1 cellular context compared by ENCODE assay signal in genomic region chr18:71398530-71398929, GRCh38.
TF ChIP-seq lines count a peak whose summit lies in the region.

No MANE protein-coding gene starts in this region.

TF ChIP-seq in GM23338, 12 proteins besides CTCF, POLR2A, EP300 and RAD21 (continued from another document):
- TF ChIP-seq ZNF462 (CRISPR knock-in tag; IDR thresholded peaks at IDR 0.05) (no peak), JUNB (IDR thresholded peaks at IDR 0.05; ENCODE audit: unreplicated experiment) (no peak), ZNF331 (CRISPR knock-in tag; IDR thresholded peaks at IDR 0.05; ENCODE audit: low read depth) (no peak), ZNF114 (CRISPR knock-in tag; IDR thresholded peaks at IDR 0.05) (no peak), EZH2 (IDR thresholded peaks at IDR 0.05; ENCODE audit: low read depth, unreplicated experiment) (no peak), NANOG (IDR thresholded peaks at IDR 0.05; ENCODE audit: borderline replicate concordance) (no peak), CREB1 (CRISPR knock-in tag; IDR thresholded peaks at IDR 0.05; ENCODE audit: low read depth) (no peak), EZH2phosphoT487 (IDR thresholded peaks at IDR 0.05; ENCODE audit: unreplicated experiment) (no peak), STAT1 (IDR thresholded peaks at IDR 0.05; ENCODE audit: unreplicated experiment) (no peak)
